In the genomic region with DNA sequence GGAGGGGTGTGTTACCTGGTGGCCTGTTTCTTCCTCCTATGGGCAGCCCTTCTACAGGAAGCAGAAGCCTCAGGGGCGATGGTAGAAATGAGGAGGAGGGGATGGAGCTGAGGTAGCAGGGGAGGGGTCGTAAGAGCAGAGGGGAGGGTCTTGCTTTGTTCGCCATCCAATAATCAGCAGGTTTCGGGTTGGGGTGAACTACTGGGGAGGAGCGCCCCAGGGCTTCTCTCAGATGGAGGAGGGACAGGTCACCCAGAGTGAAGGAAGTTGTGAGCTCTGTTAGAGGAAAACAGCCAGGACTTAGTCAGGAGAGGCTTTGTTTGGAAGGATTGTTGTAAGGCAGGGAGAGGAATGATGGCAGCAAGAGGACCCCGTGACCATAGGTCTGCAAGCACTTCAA, we compare ENCODE assay signal across 24 cellular contexts. TPM values are rescaled to one million over a fixed set of nuclear protein-coding genes. Genes with fewer than 3 reads are reported as not detected.
DNase-seq lines count a peak whose midpoint lies in the region; ATAC-seq, FAIRE-seq and TF ChIP-seq lines count a peak whose summit lies in the region.
"Had no signal": no experiment of that assay in that cellular context is flagged by ENCODE, and none has a peak within 500 bp of the region (broad histone marks: within the 10 kb centered on the region; RNA-seq: fewer than 3 reads in every experiment).

No MANE protein-coding gene starts in this region.

- H3K36me3 ChIP-seq in OCI-LY3 (replicated peaks; ENCODE audit: low read depth, low read length), result peaks cover 2% of the 10 kb centered on the region
- no peaks in the 10 kb centered on the region for H3K36me3 ChIP-seq in stomach
- H3K36me3 ChIP-seq: cardiac muscle cell, esophagus squamous epithelium, upper lobe of left lung had no signal

- TF ChIP-seq CTCF in OCI-LY3 (IDR thresholded peaks at IDR 0.05; ENCODE audit: low read depth, low read length), result no peak
- no peak for TF ChIP-seq CTCF in stomach (IDR thresholded peaks at IDR 0.05)

- peaks cover 68% of the 10 kb centered on the region for H3K4me1 Mint-ChIP-seq in activated T-cell treated with anti-CD3 and anti-CD28 coated beads, Interleukin-2, amount 50 U/mL, for 4 hours (ENCODE audit: low read depth)
- H3K4me1 Mint-ChIP-seq in dendritic cell treated with granulocyte-macrophage colony-stimulating factor and Interleukin-4, amounts not matched to agents 40 ng/mL and 50 ng/mL, for 4 days (ENCODE audit: low read depth), result peaks cover 37% of the 10 kb centered on the region
- H3K4me1 Mint-ChIP-seq in T-helper 2 cell treated with Interferon-gamma antibody and Interleukin-4, amounts not matched to agents 5 μg/mL and 100 μg/mL, for 36 hours (ENCODE audit: low read depth), result no peaks in the 10 kb centered on the region

- H3K27me3 Mint-ChIP-seq in activated T-cell treated with anti-CD3 and anti-CD28 coated beads, Interleukin-2, amount 50 U/mL, for 4 hours (ENCODE audit: low read depth), result no peaks in the 10 kb centered on the region
- H3K27me3 Mint-ChIP-seq in dendritic cell treated with granulocyte-macrophage colony-stimulating factor and Interleukin-4, amounts not matched to agents 40 ng/mL and 50 ng/mL, for 4 days, result peaks cover 6% of the 10 kb centered on the region
- peaks cover 5% of the 10 kb centered on the region for H3K27me3 Mint-ChIP-seq in T-helper 2 cell treated with Interferon-gamma antibody and Interleukin-4, amounts not matched to agents 5 μg/mL and 100 μg/mL, for 36 hours (ENCODE audit: low read depth)
- H3K27me3 Mint-ChIP-seq: naive thymus-derived CD8-positive, alpha-beta T cell had no signal

- H3K27me3 ChIP-seq in OCI-LY3 (ENCODE audit: low read depth, low read length) (peaks cover 53% of the 10 kb centered on the region), stomach (peaks cover 0 to 30% (median 0%) of the 10 kb centered on the region in 3 donors)
- H3K27me3 ChIP-seq: upper lobe of left lung had no signal

- H3K27ac ChIP-seq in OCI-LY3 (ENCODE audit: low read length) (no peak overlapping the region), stomach (peak overlapping the region in 3 of 5 donors; percentile 15 to 35 (median 31))
- H3K27ac ChIP-seq: cardiac muscle cell had no signal

- no peak for TF ChIP-seq EP300 in stomach (IDR thresholded peaks at IDR 0.05)

- H2AFZ ChIP-seq in OCI-LY3 (ENCODE audit: low read depth, low read length), result no peak overlapping the region

- peak overlapping the region; percentile 57 for H3K4me2 ChIP-seq in OCI-LY3 (ENCODE audit: low read length)

- DNase-seq in activated T-cell treated with anti-CD3 and anti-CD28 coated beads, Interleukin-2, amount 50 U/mL, for 4 hours, result no peak
- no peak for DNase-seq in activated T-cell treated with anti-CD3 and anti-CD28 coated beads, Interleukin-2, amount 50 U/mL, for 1 hour
- DNase-seq in stomach (no peak), frontal cortex (ENCODE audit: low spot score in 2 of 2) (no peak), UCSD-AML1 (lab: John Stamatoyannopoulos, UW; ENCODE audit: unreplicated experiment) (no peak)
- no peak for DNase-seq in T-helper 2 cell treated with Interferon-gamma antibody and Interleukin-4, amounts not matched to agents 5 μg/mL and 100 μg/mL, for 36 hours (ENCODE audit: low spot score)
- DNase-seq: activated CD4-positive, alpha-beta T cell treated with anti-CD3 and anti-CD28 coated beads for 1 hour; esophagus squamous epithelium; naive thymus-derived CD8-positive, alpha-beta T cell; NCI-H1930; NCI-H446 treated with DMSO at 0.1 percent for 48 hours; SHP77 treated with DMSO at 0.1 percent for 48 hours; stimulated activated CD4-positive, alpha-beta T cell treated with anti-CD3 and anti-CD28 coated beads, Interleukin-12 subunit alpha, Interleukin-12 subunit beta, amount 100 ng/mL, for 4 hours; stimulated activated naive CD4-positive, alpha-beta T cell had no signal

- peak overlapping the region; percentile 25 for H3K4me3 Mint-ChIP-seq in activated T-cell treated with anti-CD3 and anti-CD28 coated beads, Interleukin-2, amount 50 U/mL, for 4 hours
- no peak overlapping the region for H3K4me3 Mint-ChIP-seq in dendritic cell treated with granulocyte-macrophage colony-stimulating factor and Interleukin-4, amounts not matched to agents 40 ng/mL and 50 ng/mL, for 4 days
- no peak overlapping the region for H3K4me3 Mint-ChIP-seq in T-helper 2 cell treated with Interferon-gamma antibody and Interleukin-4, amounts not matched to agents 5 μg/mL and 100 μg/mL, for 36 hours

- no peaks in the 10 kb centered on the region for H3K79me2 ChIP-seq in OCI-LY3 (ENCODE audit: low read length)

- H3K27ac Mint-ChIP-seq in dendritic cell treated with granulocyte-macrophage colony-stimulating factor and Interleukin-4, amounts not matched to agents 40 ng/mL and 50 ng/mL, for 4 days, result peak overlapping the region; percentile 28
- H3K27ac Mint-ChIP-seq in T-helper 2 cell treated with Interferon-gamma antibody and Interleukin-4, amounts not matched to agents 5 μg/mL and 100 μg/mL, for 36 hours, result no peak overlapping the region

- 87 to 97% (median 91%) methylated on average over 6 of the region's 6 CpGs for WGBS in stomach, 5 donors

- FAIRE-seq in frontal cortex (lab: Jason Lieb, UNC), result no peak
- FAIRE-seq: A204.1 had no signal

- H3K36me3 Mint-ChIP-seq in activated T-cell treated with anti-CD3 and anti-CD28 coated beads, Interleukin-2, amount 50 U/mL, for 4 hours (ENCODE audit: insufficient read depth), result peaks cover 2% of the 10 kb centered on the region
- H3K36me3 Mint-ChIP-seq in dendritic cell treated with granulocyte-macrophage colony-stimulating factor and Interleukin-4, amounts not matched to agents 40 ng/mL and 50 ng/mL, for 4 days (ENCODE audit: low read depth), result no peaks in the 10 kb centered on the region
- H3K36me3 Mint-ChIP-seq in T-helper 2 cell treated with Interferon-gamma antibody and Interleukin-4, amounts not matched to agents 5 μg/mL and 100 μg/mL, for 36 hours (ENCODE audit: low read depth), result no peaks in the 10 kb centered on the region
- H3K36me3 Mint-ChIP-seq: naive thymus-derived CD8-positive, alpha-beta T cell had no signal

- H3K9me3 ChIP-seq in OCI-LY3 (ENCODE audit: insufficient read depth, low read length) (peaks cover 3% of the 10 kb centered on the region; the same call in 1 of the 2 replicates), stomach (no peaks in the 10 kb centered on the region)
- H3K9me3 ChIP-seq: esophagus squamous epithelium, upper lobe of left lung had no signal

- no peak overlapping the region for H3K9ac ChIP-seq in OCI-LY3 (ENCODE audit: low read length)

- TF ChIP-seq POLR2A in stomach (IDR thresholded peaks at IDR 0.05), result no peak

- H3K9me3 Mint-ChIP-seq in activated T-cell treated with anti-CD3 and anti-CD28 coated beads, Interleukin-2, amount 50 U/mL, for 4 hours, result no peaks in the 10 kb centered on the region
- peaks cover 2% of the 10 kb centered on the region for H3K9me3 Mint-ChIP-seq in dendritic cell treated with granulocyte-macrophage colony-stimulating factor and Interleukin-4, amounts not matched to agents 40 ng/mL and 50 ng/mL, for 4 days
- no peaks in the 10 kb centered on the region for H3K9me3 Mint-ChIP-seq in T-helper 2 cell treated with Interferon-gamma antibody and Interleukin-4, amounts not matched to agents 5 μg/mL and 100 μg/mL, for 36 hours
- H3K9me3 Mint-ChIP-seq: naive thymus-derived CD8-positive, alpha-beta T cell had no signal

- H3K4me1 ChIP-seq in OCI-LY3 (ENCODE audit: low read length), result peaks cover 69% of the 10 kb centered on the region
- peaks cover 0 to 9% (median 3%) of the 10 kb centered on the region in 4 donors for H3K4me1 ChIP-seq in stomach
- H3K4me1 ChIP-seq: upper lobe of left lung had no signal

- ATAC-seq in activated T-cell treated with anti-CD3 and anti-CD28 coated beads, Interleukin-2, amount 50 U/mL, for 4 hours, result no peak

- H4K20me1 ChIP-seq in OCI-LY3 (ENCODE audit: insufficient read depth, low read length), result no peaks in the 10 kb centered on the region

- intact Hi-C loops in dendritic cell treated with granulocyte-macrophage colony-stimulating factor and Interleukin-4, amounts not matched to agents 40 ng/mL and 50 ng/mL, for 4 days (cut with micrococcal nuclease), result loop anchor here (5.0 to 10.0 kb wide), 2 partner anchors 34 to 77 kb away; no protein-coding TSS in a partner anchor
- intact Hi-C loops in stomach (cut with DNase I; ENCODE audit: low total_unique reads), result no loop called here

- H3K4me3 ChIP-seq in OCI-LY3 (ENCODE audit: low read length) (no peak overlapping the region), stomach (no peak overlapping the region)
- H3K4me3 ChIP-seq: cardiac muscle cell, esophagus squamous epithelium, upper lobe of left lung had no signal

RNA-seq across cellular contexts. Expression of gene CCR6, which starts 1.4 kb away (rescaled TPM):
- 1 to 10 TPM; 1.7 to 8.8 (median 5.1) TPM for total RNA-seq in activated T-cell treated with anti-CD3 and anti-CD28 coated beads, Interleukin-2, amount 50 U/mL, for 4 hours
- total RNA-seq in stomach (under 1 TPM in 1 of 5 donors, not detected in 4; 0.92 TPM), frontal cortex (not detected)
- polyA plus RNA-seq in stomach, result under 1 TPM in 1 of 3 donors, not detected in 2; 0.13 TPM
- total RNA-seq: cardiac muscle cell; Daoy; pulmonary artery endothelial cell; T-helper 2 cell treated with Interferon-gamma antibody and Interleukin-4, amounts not matched to agents 100 ng/mL and 5 ng/mL, for 36 hours had no signal
- polyA plus RNA-seq: cardiac muscle cell had no signal

RNA-seq across cellular contexts. Expression of gene GPR31, which starts 36.3 kb away (rescaled TPM):
- not detected for total RNA-seq in activated T-cell treated with anti-CD3 and anti-CD28 coated beads, Interleukin-2, amount 50 U/mL, for 4 hours
- total RNA-seq in stomach, result under 1 TPM in 1 of 5 donors, not detected in 4; 0.18 TPM
- polyA plus RNA-seq in stomach, result not detected
- total RNA-seq in frontal cortex, result not detected
- total RNA-seq: cardiac muscle cell; Daoy; esophagus squamous epithelium; liver; naive thymus-derived CD8-positive, alpha-beta T cell; pulmonary artery endothelial cell; T-helper 2 cell treated with Interferon-gamma antibody and Interleukin-4, amounts not matched to agents 100 ng/mL and 5 ng/mL, for 36 hours; upper lobe of left lung had no signal
- polyA plus RNA-seq: adipose tissue; cardiac muscle cell; liver; naive thymus-derived CD8-positive, alpha-beta T cell had no signal
